ENCODE assay signal across 8 cellular contexts in genomic region chr10:90960355-90960814, GRCh38. TPM values are rescaled to one million over a fixed set of nuclear protein-coding genes. Genes with fewer than 3 reads are reported as not detected.
DNase-seq lines count a peak whose midpoint lies in the region; ATAC-seq and TF ChIP-seq lines count a peak whose summit lies in the region.

No MANE protein-coding gene starts in this region.

- no peak for TF ChIP-seq RAD21 in IMR-90 (IDR thresholded peaks at IDR 0.05; ENCODE audit: low read length)

- intact Hi-C loops in IMR-90 (cut with micrococcal nuclease): no loop called here
- intact Hi-C loops in left lung (cut with DNase I): no loop called here
- intact Hi-C loops in posterior cingulate gyrus (cut with DNase I): no loop called here
- intact Hi-C loops in vagina (cut with DNase I): no loop called here

- no peaks in the 10 kb centered on the region for H4K20me1 ChIP-seq in IMR-90 (ENCODE audit: insufficient read depth, low read length)

- peak overlapping the region in 1 of 2 experiments; percentile 12; a peak in 1 of 4 replicates for H4K8ac ChIP-seq in IMR-90 (ENCODE audit: low read depth in 2 of 2, low read length in 2 of 2)

- H2BK5ac ChIP-seq in IMR-90 (ENCODE audit: low read depth, low read length, poor library complexity, severe bottlenecking): peak overlapping the region; percentile 73

- H2AFZ ChIP-seq in IMR-90 (replicated peaks; ENCODE audit: low read length, poor library complexity): no peak overlapping the region

- H3K23ac ChIP-seq in IMR-90 (ENCODE audit: low read depth, low read length): peak overlapping the region; percentile 77; the same call in 1 of the 2 replicates

- POLR2A ChIA-PET in IMR-90 (lab: Charles Lee; ENCODE audit: unreplicated experiment): no interaction called here

- H2BK15ac ChIP-seq in IMR-90 (ENCODE audit: low read depth, low read length): 0 out of 3 replicates have a peak overlapping the region, but pooled peaks have one; percentile 34

- peak overlapping the region; percentile 70; the same call in 1 of the 2 replicates for H3K4ac ChIP-seq in IMR-90 (ENCODE audit: low read depth, low read length)

- no peaks in the 10 kb centered on the region for H3K36me3 ChIP-seq in IMR-90 (ENCODE audit: control insufficient read depth, insufficient read depth, low read length)
- H3K36me3 ChIP-seq in left lung: no peaks in the 10 kb centered on the region
- no peaks in the 10 kb centered on the region for H3K36me3 ChIP-seq in vagina

- ATAC-seq in GM21360 (IDR thresholded peaks at IDR 0.05; ENCODE audit: unreplicated experiment): peak; percentile 77
- ATAC-seq in IMR-90 (ENCODE audit: low read depth): peak; percentile 86
- no peak for ATAC-seq in left lung

- CTCF ChIA-PET in IMR-90 (lab: Yijun Ruan, JAX): interaction anchor here (1.1 kb wide), 1 partner anchor 48 kb away, joined by 4 read pairs; no protein-coding TSS in a partner anchor

- H3K56ac ChIP-seq in IMR-90 (ENCODE audit: extremely low read depth, insufficient read depth, low read length): no peak overlapping the region

- in situ Hi-C loops in IMR-90 (cut with MboI; ENCODE audit: low sequenced_read_pairs): no loop called here

- H4K5ac ChIP-seq in IMR-90 (ENCODE audit: low read depth, low read length): no peak overlapping the region

- H2BK20ac ChIP-seq in IMR-90 (ENCODE audit: low read depth, low read length): peak overlapping the region; percentile 90

- H3K27ac ChIP-seq in IMR-90 (ENCODE audit: insufficient read depth, low read length): no peak overlapping the region
- no peak overlapping the region for H3K27ac ChIP-seq in left lung
- H3K27ac ChIP-seq in vagina: no peak overlapping the region

- peak overlapping the region; percentile 71; the same call in 1 of the 2 replicates for H3K18ac ChIP-seq in IMR-90 (ENCODE audit: low read depth, low read length)

- DNase-seq in AG08395 (ENCODE audit: low spot score) (peak; percentile 90), IMR-90 (peak; percentile 89), fibroblast of the conjunctiva (ENCODE audit: low read depth) (peak; percentile 94), left lung (no peak), posterior cingulate gyrus (no peak), vagina (ENCODE audit: extremely low spot score in 2 of 2) (no peak), D341Med (ENCODE audit: low spot score) (no peak)

- peak overlapping the region; percentile 12; the same call in 1 of the 2 replicates for H4K91ac ChIP-seq in IMR-90 (ENCODE audit: insufficient read depth, low read depth, low read length)

- peak overlapping the region; percentile 9; the same call in 1 of the 2 replicates for H2AK5ac ChIP-seq in IMR-90 (ENCODE audit: low read depth, low read length)

- H3K4me3 ChIP-seq in IMR-90 (ENCODE audit: insufficient read depth, low read depth, low read length) (no peak overlapping the region), left lung (no peak overlapping the region), vagina (no peak overlapping the region)

- peak overlapping the region; percentile 60 for H2BK120ac ChIP-seq in IMR-90 (ENCODE audit: low read depth, low read length)

- no peaks in the 10 kb centered on the region for H3K79me1 ChIP-seq in IMR-90 (ENCODE audit: low read depth in 1 of 2, low read length in 2 of 2)

- H3K27me3 ChIP-seq in IMR-90 (ENCODE audit: control insufficient read depth, insufficient read depth, low read length) (no peaks in the 10 kb centered on the region), left lung (no peaks in the 10 kb centered on the region), vagina (no peaks in the 10 kb centered on the region)

- no peaks in the 10 kb centered on the region for H3K9me3 ChIP-seq in IMR-90 (ENCODE audit: control insufficient read depth, insufficient read depth, low read length)
- no peaks in the 10 kb centered on the region for H3K9me3 ChIP-seq in left lung
- no peaks in the 10 kb centered on the region for H3K9me3 ChIP-seq in vagina

- BruUV-seq in IMR-90 (replicated peaks; lab: Mats Ljungman, UMichigan): no TSS peak

- peaks cover 9% of the 10 kb centered on the region; the same call in 1 of the 2 replicates for H3K4me1 ChIP-seq in IMR-90 (ENCODE audit: control insufficient read depth, insufficient read depth, low read length)
- H3K4me1 ChIP-seq in left lung: no peaks in the 10 kb centered on the region
- peaks cover 4% of the 10 kb centered on the region for H3K4me1 ChIP-seq in vagina

- peaks cover 7% of the 10 kb centered on the region for H3K9me1 ChIP-seq in IMR-90 (ENCODE audit: insufficient read depth, low read length)

- peak overlapping the region; percentile 34 for H3K14ac ChIP-seq in IMR-90 (replicated peaks; ENCODE audit: low read depth, low read length)

- TF ChIP-seq POLR2A in IMR-90 (IDR thresholded peaks at IDR 0.05; ENCODE audit: low read depth, low read length): no peak
- TF ChIP-seq POLR2A in vagina (IDR thresholded peaks at IDR 0.05): no peak

- peak overlapping the region; percentile 21; the same call in 1 of the 2 replicates for H3K4me2 ChIP-seq in IMR-90 (ENCODE audit: low read depth, low read length)

- TF ChIP-seq CTCF in IMR-90 (conservative IDR thresholded peaks at IDR 0.05; ENCODE audit: low read depth, low read length) (no peak; the same call in 1 of the 2 replicates), left lung (IDR thresholded peaks at IDR 0.05) (no peak), vagina (IDR thresholded peaks at IDR 0.05) (no peak)

- H2AK9ac ChIP-seq in IMR-90 (replicated peaks; ENCODE audit: low read depth, low read length, poor library complexity): no peak overlapping the region

- dilution Hi-C loops in IMR-90 (cut with HindIII; ENCODE audit: low sequenced_read_pairs, unreplicated experiment): no loop called here

- H3K9ac ChIP-seq in IMR-90 (ENCODE audit: low read depth, low read length): no peak overlapping the region

TF ChIP-seq in IMR-90, 13 proteins besides CTCF, POLR2A, EP300 and RAD21:
- TF ChIP-seq SMC3 (IDR thresholded peaks at IDR 0.05; ENCODE audit: low read depth, low read length): no peak
- TF ChIP-seq CHD1 (IDR thresholded peaks at IDR 0.05; ENCODE audit: low read depth, low read length): no peak
- TF ChIP-seq NFE2L2 (IDR thresholded peaks at IDR 0.05; ENCODE audit: low read depth, low read length): 0 out of 2 replicates have a peak, but pooled peaks have one; percentile 32
- no peak for TF ChIP-seq ELK1 (IDR thresholded peaks at IDR 0.05; ENCODE audit: borderline replicate concordance, low read depth, low read length)
- peak; percentile 70 for TF ChIP-seq FOS (IDR thresholded peaks at IDR 0.05; ENCODE audit: low read depth, low read length)
- TF ChIP-seq USF2 (IDR thresholded peaks at IDR 0.05; ENCODE audit: low read depth, low read length): no peak
- TF ChIP-seq RFX5 (IDR thresholded peaks at IDR 0.05; ENCODE audit: low read depth, low read length): no peak
- TF ChIP-seq MXI1 (IDR thresholded peaks at IDR 0.05; ENCODE audit: borderline replicate concordance, low read depth, low read length): no peak
- no peak for TF ChIP-seq MAZ (IDR thresholded peaks at IDR 0.05; ENCODE audit: borderline replicate concordance, low read depth, low read length)
- TF ChIP-seq BHLHE40 (IDR thresholded peaks at IDR 0.05; ENCODE audit: low read depth, low read length): no peak
- TF ChIP-seq CEBPB (IDR thresholded peaks at IDR 0.05; ENCODE audit: low read depth, low read length): no peak
- TF ChIP-seq MAFK (IDR thresholded peaks at IDR 0.05; ENCODE audit: low read depth, low read length): 0 out of 2 replicates have a peak, but pooled peaks have one; percentile 9
- peak; percentile 23 for TF ChIP-seq RCOR1 (IDR thresholded peaks at IDR 0.05; ENCODE audit: insufficient replicate concordance, low read length)

RNA-seq across cellular contexts. Expression of gene ANKRD1, which starts 39.5 kb away (rescaled TPM):
- 10.8 and 19.4 TPM in 2 replicates for total RNA-seq in IMR-90 (2012; rRNA removed)
- 7.4 and 8.0 TPM in 2 replicates for polyA plus RNA-seq in IMR-90 (2012; rRNA removed)
- polyA plus RNA-seq in IMR-90 (2012; cell fraction: cytosol; rRNA removed): 1.1 and 2.0 TPM in 2 replicates
- 1.7 and 5.4 TPM in 2 replicates for polyA plus RNA-seq in IMR-90 (2012; cell fraction: nucleus; rRNA removed; ENCODE audit: low replicate concordance)
- 100 to 1,000 TPM in 1 of 2 donors, 10 to 100 TPM in 1; 29.9 to 165 TPM for total RNA-seq in left lung
- not detected for total RNA-seq in vagina

Comparison
In these comparisons a context has a peak if more than half of its experiments do, and no peak if none do; other contexts are left out.
1. DNase-seq: peak in AG08395 (single experiment), IMR-90 (single experiment) and fibroblast of the conjunctiva (single experiment); none in left lung (0 of 2), posterior cingulate gyrus (0 of 10), vagina (0 of 2) and D341Med (single experiment).
2. RNA of gene ANKRD1, which starts 39.5 kb away (total RNA-seq): 29.9 to 165 TPM in left lung and 10.8 to 19.4 TPM in IMR-90; not detected in vagina (single experiment); every median in the first group is over 10 times any median in the second.